ENCODE assay signal across 8 cellular contexts in genomic region chr20:45835230-45836224, GRCh38. TPM values are rescaled to one million over a fixed set of nuclear protein-coding genes. Genes with fewer than 3 reads are reported as not detected.
DNase-seq lines count a peak whose midpoint lies in the region; ATAC-seq, FAIRE-seq and TF ChIP-seq lines count a peak whose summit lies in the region.

No MANE protein-coding gene starts in this region.

- no peaks in the 10 kb centered on the region for H3K36me3 Mint-ChIP-seq in CD4-positive, alpha-beta T cell (ENCODE audit: low read depth)
- no peaks in the 10 kb centered on the region for H3K36me3 Mint-ChIP-seq in naive thymus-derived CD8-positive, alpha-beta T cell

- no peak overlapping the region for H3K4ac ChIP-seq in H1 (replicated peaks; ENCODE audit: insufficient read length, low read depth, low read length)

- H3K27ac Mint-ChIP-seq in CD4-positive, alpha-beta T cell: no peak overlapping the region
- peak overlapping the region in 1 of 10 donors; percentile 56 for H3K27ac Mint-ChIP-seq in naive thymus-derived CD8-positive, alpha-beta T cell

- no peaks in the 10 kb centered on the region for H3K9me3 ChIP-seq in CD4-positive, alpha-beta T cell (ENCODE audit: control insufficient read depth, low read length)
- no peaks in the 10 kb centered on the region for H3K9me3 ChIP-seq in H1 (ENCODE audit: insufficient read depth in 2 of 2, low read depth in 1 of 2, low read length in 1 of 2)

- H3K79me1 ChIP-seq in H1 (ENCODE audit: low read depth, low read length): peaks cover 9% of the 10 kb centered on the region

- no peak overlapping the region for H2BK15ac ChIP-seq in H1 (ENCODE audit: low read length)

- H3K27ac ChIP-seq in CD4-positive, alpha-beta T cell (ENCODE audit: low read depth, low read length): no peak overlapping the region
- no peak overlapping the region for H3K27ac ChIP-seq in H1 (ENCODE audit: low read depth, low read length)

- H3K9me3 Mint-ChIP-seq in CD4-positive, alpha-beta T cell: no peaks in the 10 kb centered on the region
- no peaks in the 10 kb centered on the region for H3K9me3 Mint-ChIP-seq in naive thymus-derived CD8-positive, alpha-beta T cell

- no peak for TF ChIP-seq EP300 in H1 (IDR thresholded peaks at IDR 0.05; ENCODE audit: borderline replicate concordance in 1 of 2, low read depth in 2 of 2, low read length in 2 of 2)

- H3K4me3 ChIP-seq in H1 (ENCODE audit: extremely low read depth in 1 of 4, insufficient read depth in 2 of 4, low read depth in 3 of 4, low read length in 4 of 4): peak overlapping the region in 2 of 4 experiments; percentile 75 to 77; a peak in 1 of 8 replicates
- no peak overlapping the region for H3K4me3 ChIP-seq in H7 (ENCODE audit: insufficient read depth, low read depth, low read length)

- H3K4me3 Mint-ChIP-seq in CD4-positive, alpha-beta T cell: peak overlapping the region; percentile 67
- peak overlapping the region; percentile 29 to 95 (median 67) for H3K4me3 Mint-ChIP-seq in naive thymus-derived CD8-positive, alpha-beta T cell

- H3K18ac ChIP-seq in H1 (ENCODE audit: extremely low read depth, low read length): no peak overlapping the region

- CTCF ChIA-PET in CD4-positive, alpha-beta T cell (lab: Charles Lee): interaction anchor here (1.5 kb wide), 1 partner anchor 134 kb away, joined by 4 read pairs; no protein-coding TSS in a partner anchor
- CTCF ChIA-PET in H1 (lab: Charles Lee; ENCODE audit: partially characterized antibody): interaction anchor here (0.8 to 1.9 kb wide), 4 partner anchors 9 to 54 kb away, joined by 3 to 5 read pairs (median 4); no protein-coding TSS in a partner anchor

- peak overlapping the region; percentile 13 for H4K91ac ChIP-seq in H1 (replicated peaks; ENCODE audit: insufficient read length, low read length)

- intact Hi-C loops in CD4-positive, alpha-beta T cell (cut with DNase I, micrococcal nuclease): no loop called here

- no peak for ATAC-seq in CD4-positive, alpha-beta T cell (ENCODE audit: poor library complexity)
- no peak for ATAC-seq in naive thymus-derived CD8-positive, alpha-beta T cell

- POLR2A ChIA-PET in CD4-positive, alpha-beta T cell (lab: Charles Lee): interaction anchor here (2.4 kb wide), 1 partner anchor 21 kb away, joined by 11 read pairs; the partner anchor contains the start of genes ACOT8 and ZSWIM3
- POLR2A ChIA-PET in H1 (lab: Charles Lee; ENCODE audit: partially characterized antibody): interaction anchor here (0.6 to 13.8 kb wide), 7 partner anchors 12 to 134 kb away, joined by 3 to 178 read pairs (median 36); partner anchors contain the start of genes ACOT8, PCIF1, UBE2C and ZSWIM3
- POLR2A ChIA-PET in naive thymus-derived CD8-positive, alpha-beta T cell (lab: Charles Lee): interaction anchor here (0.6 to 1.8 kb wide), 4 partner anchors 10 to 46 kb away, joined by 4 to 9 read pairs (median 5); partner anchors contain the start of genes DNTTIP1, WFDC3 and ZSWIM1

- H2BK20ac ChIP-seq in H1 (ENCODE audit: low read length): no peak overlapping the region

- no peak overlapping the region for H3K9ac ChIP-seq in H1 (replicated peaks in 1 of 4; ENCODE audit: extremely low read depth in 1 of 4, low read depth in 3 of 4, low read length in 3 of 4)

- H2BK120ac ChIP-seq in H1 (replicated peaks; ENCODE audit: low read depth, low read length): no peak overlapping the region

- H3K23me2 ChIP-seq in H1 (ENCODE audit: low read depth, low read length): peaks cover 8% of the 10 kb centered on the region; the same call in 1 of the 2 replicates

- H2BK5ac ChIP-seq in H1 (ENCODE audit: low read depth, low read length): no peak overlapping the region

- H4K20me1 ChIP-seq in H1 (replicated peaks in 1 of 2; ENCODE audit: control insufficient read depth in 1 of 2, insufficient read depth in 2 of 2, low read length in 2 of 2): peaks cover 0 to 4% of the 10 kb centered on the region in 2 experiments

- peak overlapping the region; percentile 87 to 88; a peak in 2 of 4 replicates for H3K4me2 ChIP-seq in H1 (ENCODE audit: insufficient read depth in 1 of 2, low read depth in 2 of 2, low read length in 2 of 2)

- no peak for TF ChIP-seq RAD21 in H1 (IDR thresholded peaks at IDR 0.05 in 1 of 2, conservative IDR thresholded peaks at IDR 0.05 in 1 of 2; ENCODE audit: low read depth in 2 of 2, low read length in 2 of 2)

- no peak for FAIRE-seq in H1 (lab: Jason Lieb, UNC)

- TF ChIP-seq CTCF in CD4-positive, alpha-beta T cell (IDR thresholded peaks at IDR 0.05): no peak
- no peak for TF ChIP-seq CTCF in H1 (IDR thresholded peaks at IDR 0.05; ENCODE audit: control extremely low read depth in 1 of 3, insufficient read depth in 1 of 3, low read depth in 1 of 3, low read length in 3 of 3)

- no peak overlapping the region for H2AK5ac ChIP-seq in H1 (ENCODE audit: low read depth, low read length)

- no peak overlapping the region for H2AFZ ChIP-seq in H1 (ENCODE audit: low read length)

- DNase-seq in CD4-positive, alpha-beta T cell: no peak
- DNase-seq in MV-4-11 (lab: John Stamatoyannopoulos, UW) (peak; percentile 80), H1 (ENCODE audit: low read depth in 1 of 2, low spot score in 2 of 2) (no peak), cerebellum (ENCODE audit: low spot score) (no peak), 8988T (no peak), H7 (no peak)
- DNase-seq in naive thymus-derived CD8-positive, alpha-beta T cell: no peak
- DNase-seq in stimulated activated CD4-positive, alpha-beta T cell treated with anti-CD3 and anti-CD28 coated beads, Interleukin-1b, Interleukin-23, amount 100 ng/mL, for 48 hours: no peak

- H3K14ac ChIP-seq in H1 (ENCODE audit: insufficient read length): no peak overlapping the region

- peaks cover 0 to 17% (median 8%) of the 10 kb centered on the region in 4 experiments; a peak in 6 of 7 replicates for H3K4me1 ChIP-seq in H1 (replicated peaks in 1 of 4; ENCODE audit: control insufficient read depth in 3 of 4, insufficient read depth in 4 of 4, low read length in 3 of 4)

- WGBS in H1 (ENCODE audit: extremely low coverage in 1 of 2, insufficient coverage in 1 of 2, insufficient read length in 1 of 2, insufficient replicate concordance in 2 of 2, low coverage in 1 of 2, low lambda C conversion rate in 2 of 2, missing lambda C conversion rate in 1 of 2), 2 experiments: 96% methylated on average over 10 of the region's 10 CpGs; no CpG with 5 or more reads in 1 of the 2 experiments

- peaks cover 0 to 11% of the 10 kb centered on the region in 2 experiments; a peak in 1 of 4 replicates for H3K79me2 ChIP-seq in H1 (ENCODE audit: control insufficient read depth in 1 of 2, insufficient read depth in 2 of 2, low read length in 2 of 2)

- H3K27me3 Mint-ChIP-seq in CD4-positive, alpha-beta T cell: no peaks in the 10 kb centered on the region
- H3K27me3 Mint-ChIP-seq in naive thymus-derived CD8-positive, alpha-beta T cell: no peaks in the 10 kb centered on the region

- no peak overlapping the region for H4K8ac ChIP-seq in H1 (ENCODE audit: extremely low read depth, insufficient read depth, low read length)

- peaks cover 0 to 5% (median 2%) of the 10 kb centered on the region in 4 experiments; a peak in 2 of 8 replicates for H3K36me3 ChIP-seq in H1 (ENCODE audit: control insufficient read depth in 2 of 4, insufficient read depth in 4 of 4, low read length in 3 of 4)
- peaks cover 9% of the 10 kb centered on the region for H3K36me3 ChIP-seq in H7 (replicated peaks; ENCODE audit: control insufficient read depth, insufficient read depth, low read length)

- no peak overlapping the region for H3K23ac ChIP-seq in H1 (ENCODE audit: insufficient read length)

- peaks cover 16% of the 10 kb centered on the region for H3K4me1 Mint-ChIP-seq in CD4-positive, alpha-beta T cell (ENCODE audit: low read depth)
- H3K4me1 Mint-ChIP-seq in naive thymus-derived CD8-positive, alpha-beta T cell: peaks cover 3 to 18% (median 14%) of the 10 kb centered on the region in 4 donors

- H2BK12ac ChIP-seq in H1 (ENCODE audit: low read depth, low read length): no peak overlapping the region

- no peak overlapping the region for H4K5ac ChIP-seq in H1 (ENCODE audit: insufficient read length, low read depth, low read length)

- H3K27me3 ChIP-seq in CD4-positive, alpha-beta T cell (ENCODE audit: control insufficient read depth, insufficient read depth, low read length): no peaks in the 10 kb centered on the region
- H3K27me3 ChIP-seq in H1 (replicated peaks in 1 of 4; ENCODE audit: control insufficient read depth in 3 of 4, extremely low read depth in 1 of 4, insufficient read depth in 3 of 4, low read length in 3 of 4): no peaks in the 10 kb centered on the region
- H3K27me3 ChIP-seq in H7 (ENCODE audit: control insufficient read depth, insufficient read depth, low read length): no peaks in the 10 kb centered on the region

- TF ChIP-seq POLR2A in H1 (IDR thresholded peaks at IDR 0.05; ENCODE audit: control extremely low read depth in 1 of 2, low read depth in 2 of 2, low read length in 2 of 2): peak in 1 of 2 experiments; percentile 36; a peak in 1 of 3 replicates

- H3K56ac ChIP-seq in H1 (replicated peaks; ENCODE audit: insufficient read length, low read depth, low read length): no peak overlapping the region

RNA-seq across cellular contexts. Expression of gene SNX21, which starts 1.9 kb away (rescaled TPM):
- under 1 TPM; 0.36 to 0.89 TPM for total RNA-seq in CD4-positive, alpha-beta T cell
- 16.1 and 16.8 TPM in 2 replicates for total RNA-seq in H1 (2021; fragmentation: NEBNext Ultra II Directional; extraction: Animal tissue kit (Norgen Biotek cat#: 25700))
- polyA plus RNA-seq in H1 (2011; rRNA removed): 15.8 and 28.2 TPM in 2 replicates
- 19.5 TPM for polyA plus RNA-seq in H1 (2011; cell fraction: cytosol; rRNA removed)
- 32.5 TPM for polyA plus RNA-seq in H1 (2011; cell fraction: nucleus; rRNA removed)
- 7.7 to 11.1 TPM (median 10.4 TPM) in 4 replicates for polyA plus RNA-seq in H1 (2012, experiment 1 of 2)
- polyA plus RNA-seq in H1 (2012, experiment 2 of 2): 9.3 TPM
- 11.8 TPM for polyA plus RNA-seq in H1 (2013, experiment 1 of 2)
- polyA plus RNA-seq in H1 (2013, experiment 2 of 2): 12.0 TPM
- polyA minus RNA-seq in H1 (2011; rRNA and poly(A)+ RNA removed): 10.1 and 11.8 TPM in 2 replicates
- polyA minus RNA-seq in H1 (2011; cell fraction: cytosol; rRNA and poly(A)+ RNA removed): 18.1 TPM
- 21.0 TPM for polyA minus RNA-seq in H1 (2011; cell fraction: nucleus; rRNA and poly(A)+ RNA removed)
- total RNA-seq in naive thymus-derived CD8-positive, alpha-beta T cell: 1 to 10 TPM; 1.3 to 1.8 TPM
- polyA plus RNA-seq in naive thymus-derived CD8-positive, alpha-beta T cell: 1 to 10 TPM in 2 of 3 donors, under 1 TPM in 1; 0.30 to 2.2 (median 1.4) TPM
- 24.4 TPM for total RNA-seq in cerebellum
- total RNA-seq in H7 (2014; rRNA removed; shearing (Covaris generic)): 22.5 and 22.7 TPM in 2 replicates

RNA-seq across cellular contexts. Expression of gene TNNC2, which starts 8.4 kb away (rescaled TPM):
- 1 to 10 TPM; 1.2 to 1.5 TPM for total RNA-seq in CD4-positive, alpha-beta T cell
- 3.6 and 5.7 TPM in 2 replicates for total RNA-seq in H1 (2021; fragmentation: NEBNext Ultra II Directional; extraction: Animal tissue kit (Norgen Biotek cat#: 25700))
- polyA plus RNA-seq in H1 (2011; rRNA removed): 7.6 and 10.4 TPM in 2 replicates
- 11.8 TPM for polyA plus RNA-seq in H1 (2011; cell fraction: cytosol; rRNA removed)
- 4.4 TPM for polyA plus RNA-seq in H1 (2011; cell fraction: nucleus; rRNA removed)
- polyA plus RNA-seq in H1 (2012, experiment 1 of 2): 6.2 to 10.0 TPM (median 8.5 TPM) in 4 replicates
- polyA plus RNA-seq in H1 (2012, experiment 2 of 2): 1.9 TPM
- polyA plus RNA-seq in H1 (2013, experiment 1 of 2): 5.7 TPM
- polyA plus RNA-seq in H1 (2013, experiment 2 of 2): 5.7 TPM
- polyA minus RNA-seq in H1 (2011; rRNA and poly(A)+ RNA removed): 0.39 and 2.5 TPM in 2 replicates
- not detected for polyA minus RNA-seq in H1 (2011; cell fraction: cytosol; rRNA and poly(A)+ RNA removed)
- not detected for polyA minus RNA-seq in H1 (2011; cell fraction: nucleus; rRNA and poly(A)+ RNA removed)
- total RNA-seq in naive thymus-derived CD8-positive, alpha-beta T cell: under 1 TPM in 1 of 2 experiments, not detected in 1; 0.58 TPM
- under 1 TPM in 1 of 3 donors, not detected in 2; 0.53 TPM for polyA plus RNA-seq in naive thymus-derived CD8-positive, alpha-beta T cell
- total RNA-seq in cerebellum: 0.45 TPM
- total RNA-seq in H7 (2014; rRNA removed; shearing (Covaris generic)): 0.42 and 0.70 TPM in 2 replicates

RNA-seq across cellular contexts. Expression of gene ACOT8, which starts 21.7 kb away (rescaled TPM):
- 10 to 100 TPM; 19.1 to 19.9 TPM for total RNA-seq in CD4-positive, alpha-beta T cell
- 37.3 and 37.6 TPM in 2 replicates for total RNA-seq in H1 (2021; fragmentation: NEBNext Ultra II Directional; extraction: Animal tissue kit (Norgen Biotek cat#: 25700))
- polyA plus RNA-seq in H1 (2011; rRNA removed): 88.8 and 127 TPM in 2 replicates
- polyA plus RNA-seq in H1 (2011; cell fraction: cytosol; rRNA removed): 101 TPM
- polyA plus RNA-seq in H1 (2011; cell fraction: nucleus; rRNA removed): 83.1 TPM
- 28.5 to 43.1 TPM (median 40.4 TPM) in 4 replicates for polyA plus RNA-seq in H1 (2012, experiment 1 of 2)
- 56.9 TPM for polyA plus RNA-seq in H1 (2012, experiment 2 of 2)
- polyA plus RNA-seq in H1 (2013, experiment 1 of 2): 24.6 TPM
- 25.6 TPM for polyA plus RNA-seq in H1 (2013, experiment 2 of 2)
- polyA minus RNA-seq in H1 (2011; rRNA and poly(A)+ RNA removed): 31.6 and 39.7 TPM in 2 replicates
- 25.0 TPM for polyA minus RNA-seq in H1 (2011; cell fraction: cytosol; rRNA and poly(A)+ RNA removed)
- 48.3 TPM for polyA minus RNA-seq in H1 (2011; cell fraction: nucleus; rRNA and poly(A)+ RNA removed)
- total RNA-seq in naive thymus-derived CD8-positive, alpha-beta T cell: 10 to 100 TPM; 29.6 to 33.3 TPM
- polyA plus RNA-seq in naive thymus-derived CD8-positive, alpha-beta T cell: 10 to 100 TPM; 37.5 to 46.2 (median 38.4) TPM
- total RNA-seq in cerebellum: 26.6 TPM
- 57.1 and 59.7 TPM in 2 replicates for total RNA-seq in H7 (2014; rRNA removed; shearing (Covaris generic))

RNA-seq across cellular contexts. Expression of gene ZSWIM3, which starts 21.9 kb away (rescaled TPM):
- total RNA-seq in CD4-positive, alpha-beta T cell: under 1 TPM; 0.36 to 0.44 TPM
- total RNA-seq in H1 (2021; fragmentation: NEBNext Ultra II Directional; extraction: Animal tissue kit (Norgen Biotek cat#: 25700)): 6.8 and 6.9 TPM in 2 replicates
- 5.4 and 5.5 TPM in 2 replicates for polyA plus RNA-seq in H1 (2011; rRNA removed)
- polyA plus RNA-seq in H1 (2011; cell fraction: cytosol; rRNA removed): 6.0 TPM
- polyA plus RNA-seq in H1 (2011; cell fraction: nucleus; rRNA removed): 4.9 TPM
- polyA plus RNA-seq in H1 (2012, experiment 1 of 2): 4.5 to 6.2 TPM (median 5.5 TPM) in 4 replicates
- 5.7 TPM for polyA plus RNA-seq in H1 (2012, experiment 2 of 2)
- polyA plus RNA-seq in H1 (2013, experiment 1 of 2): 3.6 TPM
- 3.2 TPM for polyA plus RNA-seq in H1 (2013, experiment 2 of 2)
- polyA minus RNA-seq in H1 (2011; rRNA and poly(A)+ RNA removed): 12.3 and 13.6 TPM in 2 replicates
- polyA minus RNA-seq in H1 (2011; cell fraction: cytosol; rRNA and poly(A)+ RNA removed): 3.5 TPM
- 4.4 TPM for polyA minus RNA-seq in H1 (2011; cell fraction: nucleus; rRNA and poly(A)+ RNA removed)
- total RNA-seq in naive thymus-derived CD8-positive, alpha-beta T cell: 1 to 10 TPM; 4.3 to 4.4 TPM
- 1 to 10 TPM in 1 of 3 donors, under 1 TPM in 2; 0.35 to 2.1 (median 0.65) TPM for polyA plus RNA-seq in naive thymus-derived CD8-positive, alpha-beta T cell
- 10.4 TPM for total RNA-seq in cerebellum
- 5.4 and 5.7 TPM in 2 replicates for total RNA-seq in H7 (2014; rRNA removed; shearing (Covaris generic))

RNA-seq across cellular contexts. Expression of gene UBE2C, which starts 23.1 kb away (rescaled TPM):
- total RNA-seq in CD4-positive, alpha-beta T cell: under 1 TPM; 0.52 to 0.64 TPM
- total RNA-seq in H1 (2021; fragmentation: NEBNext Ultra II Directional; extraction: Animal tissue kit (Norgen Biotek cat#: 25700)): 243 and 255 TPM in 2 replicates
- 312 and 326 TPM in 2 replicates for polyA plus RNA-seq in H1 (2011; rRNA removed)
- 261 TPM for polyA plus RNA-seq in H1 (2011; cell fraction: cytosol; rRNA removed)
- 147 TPM for polyA plus RNA-seq in H1 (2011; cell fraction: nucleus; rRNA removed)
- polyA plus RNA-seq in H1 (2012, experiment 1 of 2): 187 to 242 TPM (median 218 TPM) in 4 replicates
- 452 TPM for polyA plus RNA-seq in H1 (2012, experiment 2 of 2)
- polyA plus RNA-seq in H1 (2013, experiment 1 of 2): 303 TPM
- polyA plus RNA-seq in H1 (2013, experiment 2 of 2): 318 TPM
- 81.2 and 93.7 TPM in 2 replicates for polyA minus RNA-seq in H1 (2011; rRNA and poly(A)+ RNA removed)
- polyA minus RNA-seq in H1 (2011; cell fraction: cytosol; rRNA and poly(A)+ RNA removed): 82.4 TPM
- polyA minus RNA-seq in H1 (2011; cell fraction: nucleus; rRNA and poly(A)+ RNA removed): 74.3 TPM
- total RNA-seq in naive thymus-derived CD8-positive, alpha-beta T cell: under 1 TPM in 1 of 2 experiments, not detected in 1; 0.44 TPM
- polyA plus RNA-seq in naive thymus-derived CD8-positive, alpha-beta T cell: not detected
- 14.1 TPM for total RNA-seq in cerebellum
- total RNA-seq in H7 (2014; rRNA removed; shearing (Covaris generic)): 265 and 278 TPM in 2 replicates
